Comparison of ENCODE assay signal across 11 cellular contexts in genomic region chr1:176696109-176696508, GRCh38.
DNase-seq lines count a peak whose midpoint lies in the region; ATAC-seq and TF ChIP-seq lines count a peak whose summit lies in the region.
"Had no signal": no experiment of that assay in that cellular context is flagged by ENCODE, and none has a peak within 500 bp of the region (broad histone marks: within the 10 kb centered on the region; RNA-seq: fewer than 3 reads in every experiment).

No MANE protein-coding gene starts in this region.

- POLR2A ChIA-PET in MCF 10A (lab: Yijun Ruan, JAX): no interaction called here

- no peak overlapping the region for H3K27ac ChIP-seq in breast epithelium
- H3K27ac ChIP-seq: adrenal gland, upper lobe of left lung had no signal

- no peaks in the 10 kb centered on the region for H3K36me3 ChIP-seq in breast epithelium
- H3K36me3 ChIP-seq: adrenal gland, upper lobe of left lung had no signal

- H3K4me3 ChIP-seq in breast epithelium: no peak overlapping the region
- H3K4me3 ChIP-seq: adrenal gland, upper lobe of left lung had no signal

- intact Hi-C loops in MCF 10A (cut with micrococcal nuclease) (no loop called here), breast epithelium (cut with DNase I; ENCODE audit: low total_unique reads) (no loop called here)
- intact Hi-C loops in activated naive CD4-positive, alpha-beta T cell treated with anti-CD3 and anti-CD28 coated beads for 36 hours (cut with micrococcal nuclease): no loop called here

- H3K9me3 Mint-ChIP-seq in MCF 10A (ENCODE audit: unreplicated experiment): no peaks in the 10 kb centered on the region
- no peaks in the 10 kb centered on the region for H3K9me3 Mint-ChIP-seq in activated T-cell treated with anti-CD3 and anti-CD28 coated beads, Interleukin-2, amount 50 U/mL, for 72 hours
- no peaks in the 10 kb centered on the region for H3K9me3 Mint-ChIP-seq in activated naive CD4-positive, alpha-beta T cell treated with anti-CD3 and anti-CD28 coated beads for 36 hours

- H3K27ac Mint-ChIP-seq in MCF 10A (ENCODE audit: low read depth, unreplicated experiment): no peak overlapping the region
- no peak overlapping the region for H3K27ac Mint-ChIP-seq in activated T-cell treated with anti-CD3 and anti-CD28 coated beads, Interleukin-2, amount 50 U/mL, for 72 hours
- H3K27ac Mint-ChIP-seq in activated naive CD4-positive, alpha-beta T cell treated with anti-CD3 and anti-CD28 coated beads for 36 hours: no peak overlapping the region

- ATAC-seq in activated T-cell treated with anti-CD3 and anti-CD28 coated beads, Interleukin-2, amount 50 U/mL, for 72 hours (replicated peaks in 1 of 2): no peak
- no peak for ATAC-seq in HG02763 (IDR thresholded peaks at IDR 0.05; ENCODE audit: unreplicated experiment)
- ATAC-seq in GM21723 (IDR thresholded peaks at IDR 0.05; ENCODE audit: unreplicated experiment): no peak

- H3K9me3 ChIP-seq in breast epithelium: no peaks in the 10 kb centered on the region
- H3K9me3 ChIP-seq: adrenal gland, upper lobe of left lung had no signal

- H3K4me1 ChIP-seq in breast epithelium: no peaks in the 10 kb centered on the region
- H3K4me1 ChIP-seq: adrenal gland had no signal

- no peaks in the 10 kb centered on the region for H3K27me3 ChIP-seq in breast epithelium
- H3K27me3 ChIP-seq: adrenal gland, upper lobe of left lung had no signal

- H3K36me3 Mint-ChIP-seq in MCF 10A (ENCODE audit: insufficient read depth, unreplicated experiment): no peaks in the 10 kb centered on the region
- no peaks in the 10 kb centered on the region for H3K36me3 Mint-ChIP-seq in activated T-cell treated with anti-CD3 and anti-CD28 coated beads, Interleukin-2, amount 50 U/mL, for 72 hours (ENCODE audit: insufficient read depth in 2 of 2)
- no peaks in the 10 kb centered on the region for H3K36me3 Mint-ChIP-seq in activated naive CD4-positive, alpha-beta T cell treated with anti-CD3 and anti-CD28 coated beads for 36 hours (ENCODE audit: low read depth)

- no peak overlapping the region for H3K4me3 Mint-ChIP-seq in MCF 10A (ENCODE audit: unreplicated experiment)
- no peak overlapping the region for H3K4me3 Mint-ChIP-seq in activated T-cell treated with anti-CD3 and anti-CD28 coated beads, Interleukin-2, amount 50 U/mL, for 72 hours
- no peak overlapping the region for H3K4me3 Mint-ChIP-seq in activated naive CD4-positive, alpha-beta T cell treated with anti-CD3 and anti-CD28 coated beads for 36 hours

- H3K27me3 Mint-ChIP-seq in MCF 10A (ENCODE audit: insufficient read depth, unreplicated experiment): no peaks in the 10 kb centered on the region
- peaks cover 7% of the 10 kb centered on the region for H3K27me3 Mint-ChIP-seq in activated T-cell treated with anti-CD3 and anti-CD28 coated beads, Interleukin-2, amount 50 U/mL, for 72 hours (ENCODE audit: low read depth)
- H3K27me3 Mint-ChIP-seq in activated naive CD4-positive, alpha-beta T cell treated with anti-CD3 and anti-CD28 coated beads for 36 hours (ENCODE audit: low read depth): no peaks in the 10 kb centered on the region

- H3K4me1 Mint-ChIP-seq in MCF 10A (ENCODE audit: insufficient read depth, unreplicated experiment): peaks cover 13% of the 10 kb centered on the region
- no peaks in the 10 kb centered on the region for H3K4me1 Mint-ChIP-seq in activated T-cell treated with anti-CD3 and anti-CD28 coated beads, Interleukin-2, amount 50 U/mL, for 72 hours (ENCODE audit: low read depth)
- no peaks in the 10 kb centered on the region for H3K4me1 Mint-ChIP-seq in activated naive CD4-positive, alpha-beta T cell treated with anti-CD3 and anti-CD28 coated beads for 36 hours (ENCODE audit: low read depth)

- TF ChIP-seq CTCF in MCF 10A (IDR thresholded peaks at IDR 0.05; ENCODE audit: unreplicated experiment): no peak
- TF ChIP-seq CTCF in breast epithelium (IDR thresholded peaks at IDR 0.05): no peak

- TF ChIP-seq POLR2A in breast epithelium (IDR thresholded peaks at IDR 0.05): no peak

- CTCF ChIA-PET in MCF 10A (lab: Yijun Ruan, JAX): interaction anchor here (1.2 to 10.3 kb wide), 5 partner anchors 10 to 320 kb away, joined by 4 to 252 read pairs (median 17); no protein-coding TSS in a partner anchor
- CTCF ChIA-PET in activated naive CD4-positive, alpha-beta T cell treated with anti-CD3 and anti-CD28 coated beads for 36 hours (lab: Charles Lee): interaction anchor here (0.6 to 0.7 kb wide), 2 partner anchors 329 to 974 kb away, joined by 3 read pairs; no protein-coding TSS in a partner anchor

- BruUV-seq in MCF 10A (replicated peaks; lab: Mats Ljungman, UMichigan): no TSS peak

- DNase-seq in MCF 10A (ENCODE audit: unreplicated experiment) (peak; percentile 45), breast epithelium (ENCODE audit: low spot score in 2 of 2) (no peak), RKO (ENCODE audit: low spot score) (peak; percentile 43), iPS DF 19.7 (ENCODE audit: low read depth, low spot score) (peak; percentile 50)
- DNase-seq in activated T-cell treated with anti-CD3 and anti-CD28 coated beads, Interleukin-2, amount 50 U/mL, for 72 hours: no peak
- DNase-seq in activated naive CD4-positive, alpha-beta T cell treated with anti-CD3 and anti-CD28 coated beads for 36 hours: no peak
- DNase-seq: activated CD4-positive, alpha-beta T cell treated with anti-CD3 and anti-CD28 coated beads, Interleukin-2, amount 50 U/mL, for 1 hour; adrenal gland had no signal

Comparison
In these comparisons a context has a peak if more than half of its experiments do, and no peak if none do; other contexts are left out.
1. DNase-seq: peak in MCF 10A (single experiment), RKO (single experiment) and iPS DF 19.7 (single experiment); none in breast epithelium (0 of 2), activated T-cell treated with anti-CD3 and anti-CD28 coated beads, Interleukin-2, amount 50 U/mL, for 72 hours (0 of 2) and activated naive CD4-positive, alpha-beta T cell treated with anti-CD3 and anti-CD28 coated beads for 36 hours (single experiment).